In the genomic region with DNA sequence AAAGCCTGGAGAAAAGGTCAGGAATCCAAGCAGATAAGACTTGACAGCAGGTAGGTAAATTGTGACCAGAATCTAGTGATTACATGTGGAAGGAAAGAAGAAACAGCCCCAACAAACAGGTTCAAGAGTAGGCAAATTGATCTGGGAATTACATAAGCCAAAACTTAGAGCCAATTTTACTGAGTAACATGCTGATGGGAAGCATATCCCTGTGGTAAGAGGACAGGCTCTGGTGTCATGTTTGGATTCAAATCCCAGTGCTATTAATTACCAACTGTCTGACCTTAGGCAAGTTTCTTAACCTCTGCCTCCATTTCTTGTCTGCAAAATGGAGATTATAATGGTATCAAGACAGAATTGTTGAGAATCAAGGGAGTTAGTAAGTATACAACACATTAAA, we compare ENCODE assay signal across 23 cellular contexts.
"Had no signal": no experiment of that assay in that cellular context is flagged by ENCODE, and none has a peak within 500 bp of the region (broad histone marks: within the 10 kb centered on the region; RNA-seq: fewer than 3 reads in every experiment).

No MANE protein-coding gene starts in this region.

- H3K27ac ChIP-seq: ascending aorta, colonic mucosa, left ventricle myocardium inferior, ovary, SK-N-MC, testis had no signal

- ATAC-seq: activated T-cell treated with anti-CD3 and anti-CD28 coated beads, Interleukin-2, amount 50 U/mL, for 72 hours; mucosa of descending colon; sciatic nerve; stimulated activated memory B cell treated with anti-CD40 and anti-IgM and Interleukin-4, amounts not matched to agents 10 μg/mL and 1 μg/mL and 100 μg/mL, for 72 hours had no signal

- H3K9me3 Mint-ChIP-seq: activated B cell treated with CpG ODN at 0.5 μM for 24 hours; activated T-cell treated with anti-CD3 and anti-CD28 coated beads, Interleukin-2, amount 50 U/mL, for 72 hours; central memory CD8-positive, alpha-beta T cell; naive B cell; stimulated activated memory B cell treated with anti-CD40 and anti-IgM and Interleukin-4, amounts not matched to agents 10 μg/mL and 1 μg/mL and 100 μg/mL, for 72 hours; type B pancreatic cell had no signal

- H3K36me3 ChIP-seq: ovary had no signal

- H3K27me3 Mint-ChIP-seq: activated B cell treated with CpG ODN at 0.5 μM for 24 hours; central memory CD8-positive, alpha-beta T cell; naive B cell; stimulated activated memory B cell treated with anti-CD40 and anti-IgM and Interleukin-4, amounts not matched to agents 10 μg/mL and 1 μg/mL and 100 μg/mL, for 72 hours; type B pancreatic cell had no signal

- H3K27me3 ChIP-seq: ascending aorta, colonic mucosa, ovary, testis had no signal

- H3K27ac Mint-ChIP-seq: activated B cell treated with CpG ODN at 0.5 μM for 24 hours, type B pancreatic cell had no signal

- H3K4me3 ChIP-seq: ascending aorta, colonic mucosa, left ventricle myocardium inferior, mucosa of descending colon, ovary, SK-N-MC, smooth muscle cell, testis had no signal

- H3K9me3 ChIP-seq: ascending aorta, colonic mucosa, left ventricle myocardium inferior, mucosa of descending colon, ovary, testis had no signal

- H3K4me1 ChIP-seq: ascending aorta, colonic mucosa, left ventricle myocardium inferior, testis had no signal

- H3K4me3 Mint-ChIP-seq: activated B cell treated with CpG ODN at 0.5 μM for 24 hours; activated T-cell treated with anti-CD3 and anti-CD28 coated beads, Interleukin-2, amount 50 U/mL, for 72 hours; central memory CD8-positive, alpha-beta T cell; naive B cell; stimulated activated memory B cell treated with anti-CD40 and anti-IgM and Interleukin-4, amounts not matched to agents 10 μg/mL and 1 μg/mL and 100 μg/mL, for 72 hours; type B pancreatic cell had no signal

- H3K4me1 Mint-ChIP-seq: activated B cell treated with CpG ODN at 0.5 μM for 24 hours; stimulated activated memory B cell treated with anti-CD40 and anti-IgM and Interleukin-4, amounts not matched to agents 10 μg/mL and 1 μg/mL and 100 μg/mL, for 72 hours had no signal

- DNase-seq: activated B cell treated with CpG ODN at 0.5 μM for 24 hours; activated CD4-positive, alpha-beta T cell treated with anti-CD3 and anti-CD28 coated beads for 48 hours; activated CD8-positive, alpha-beta memory T cell treated with anti-CD3 and anti-CD28 coated beads, Interleukin-2, amount 50 U/mL, for 4 hours; activated gamma-delta T cell treated with Interleukin-2 at 50 U/mL for 16 hours; activated T-cell treated with anti-CD3 and anti-CD28 coated beads, Interleukin-2, amount 50 U/mL, for 72 hours; colonic mucosa; erythroblast; foreskin melanocyte; head of caudate nucleus; kidney; left ventricle myocardium inferior; mucosa of descending colon; naive B cell; ovary; stimulated activated CD4-positive, alpha-beta T cell treated with anti-CD3 and anti-CD28 coated beads, Interleukin-4, amount 100 ng/mL, for 24 hours; testis had no signal
